ENCODE assay signal across 16 cellular contexts in the genomic region with DNA sequence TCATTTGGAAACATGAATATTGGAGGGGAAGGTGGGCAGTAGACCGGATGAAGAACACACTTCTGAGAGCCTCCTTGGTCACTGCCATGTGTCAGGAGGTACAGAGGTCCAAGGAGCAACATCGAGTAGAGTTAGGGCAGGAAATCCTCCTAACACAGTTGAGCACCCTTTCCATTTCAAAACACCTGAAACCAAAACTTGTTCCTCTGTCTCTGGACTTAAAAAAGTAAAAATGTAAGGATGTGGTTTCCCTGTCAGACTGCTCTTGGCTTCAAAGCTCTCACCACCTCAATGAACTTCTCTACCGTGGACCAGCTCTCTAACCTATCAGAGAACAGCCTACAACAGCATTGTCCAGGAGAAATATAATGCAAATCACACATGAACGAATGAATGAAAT.
A peak's percentile ranks its signal among the peaks of the same experiment; 100 is the strongest.
DNase-seq lines count a peak whose midpoint lies in the region; ATAC-seq and TF ChIP-seq lines count a peak whose summit lies in the region.
"Had no signal": no experiment of that assay in that cellular context is flagged by ENCODE, and none has a peak within 500 bp of the region (broad histone marks: within the 10 kb centered on the region; RNA-seq: fewer than 3 reads in every experiment).

No MANE protein-coding gene starts in this region.

- no peaks in the 10 kb centered on the region for H3K36me3 ChIP-seq in gastrocnemius medialis
- H3K36me3 ChIP-seq: BE2C, BLaER1 had no signal

- peak; percentile 67 for ATAC-seq in HG03460 (IDR thresholded peaks at IDR 0.05; ENCODE audit: unreplicated experiment)
- no peak for ATAC-seq in gastrocnemius medialis
- ATAC-seq in HG03342 (IDR thresholded peaks at IDR 0.05; ENCODE audit: unreplicated experiment): no peak
- ATAC-seq: CD8-positive, alpha-beta T cell had no signal

- no peaks in the 10 kb centered on the region for H3K27me3 ChIP-seq in gastrocnemius medialis
- H3K27me3 ChIP-seq: BE2C, BLaER1 had no signal

- no peak for TF ChIP-seq CTCF in gastrocnemius medialis (IDR thresholded peaks at IDR 0.05 in 4 of 5, conservative IDR thresholded peaks at IDR 0.05 in 1 of 5)

- no peak overlapping the region for H3K27ac ChIP-seq in gastrocnemius medialis
- H3K27ac ChIP-seq: BLaER1, C4-2B had no signal

- in situ Hi-C loops in gastrocnemius medialis (cut with MboI; ENCODE audit: low sequenced_read_pairs in 4 of 4): no loop called here

- H3K9me3 ChIP-seq in gastrocnemius medialis: no peaks in the 10 kb centered on the region
- H3K9me3 ChIP-seq: BE2C, BLaER1, Caco-2 had no signal

- H3K4me1 ChIP-seq in gastrocnemius medialis: no peaks in the 10 kb centered on the region
- H3K4me1 ChIP-seq: BE2C, Caco-2 had no signal

- TF ChIP-seq POLR2A in gastrocnemius medialis (IDR thresholded peaks at IDR 0.05): no peak

- DNase-seq in Jurkat, Clone E6-1 (ENCODE audit: low read depth, low spot score): peak; percentile 53
- DNase-seq in gastrocnemius medialis (no peak), NCI-H510A treated with DMSO at 0.1 percent for 48 hours (lab: John Stamatoyannopoulos, UW) (no peak)
- DNase-seq: 8988T; ACHN; BE2C; Caco-2; Calu3; CD4-positive, alpha-beta T cell; CD8-positive, alpha-beta T cell; DMS79 treated with DMSO at 0.1 percent for 48 hours; GF-D8 had no signal

- no peak overlapping the region for H3K4me3 ChIP-seq in Jurkat, Clone E6-1 (ENCODE audit: low read length)
- no peak overlapping the region for H3K4me3 ChIP-seq in gastrocnemius medialis
- H3K4me3 ChIP-seq: BLaER1 had no signal

- intact Hi-C loops in gastrocnemius medialis (cut with DNase I; ENCODE audit: low total_unique reads): no loop called here
